Comparison of ENCODE assay signal across 25 cellular contexts in genomic region chr9:114209151-114209550, GRCh38. TPM values are rescaled to one million over a fixed set of nuclear protein-coding genes. Genes with fewer than 3 reads are reported as not detected.
DNase-seq lines count a peak whose midpoint lies in the region; ATAC-seq, FAIRE-seq and TF ChIP-seq lines count a peak whose summit lies in the region.
"Had no signal": no experiment of that assay in that cellular context is flagged by ENCODE, and none has a peak within 500 bp of the region (broad histone marks: within the 10 kb centered on the region; RNA-seq: fewer than 3 reads in every experiment).

No MANE protein-coding gene starts in this region.

- no peak for FAIRE-seq in HepG2 (lab: Jason Lieb, UNC)
- FAIRE-seq: A549, GM12891, GM18507, H54 had no signal

- no peak for DNase-seq in HepG2 (ENCODE audit: low spot score)
- DNase-seq in right lobe of liver = no peak
- peak; percentile 34 for DNase-seq in lower lobe of right lung
- peak; percentile 72 for DNase-seq in spleen
- no peak for DNase-seq in activated CD4-positive, alpha-beta T cell treated with anti-CD3 and anti-CD28 coated beads for 4 hours
- DNase-seq in activated T-cell treated with anti-CD3 and anti-CD28 coated beads, Interleukin-2, amount 50 U/mL, for 24 hours = no peak
- no peak for DNase-seq in CD4-positive, alpha-beta T cell
- DNase-seq: 8988T; ACHN; AML-193; BE2C; Calu3; CD4-positive, CD25-positive, alpha-beta regulatory T cell; COR-L47; DMS53; DMS79 treated with DMSO at 0.1 percent for 48 hours; GF-D8; HFFc6 had no signal

- no peaks in the 10 kb centered on the region for H3K79me2 ChIP-seq in HepG2 (ENCODE audit: insufficient read depth, low read length)

- no peaks in the 10 kb centered on the region for H3K9me3 Mint-ChIP-seq in activated T-cell treated with anti-CD3 and anti-CD28 coated beads, Interleukin-2, amount 50 U/mL, for 24 hours
- H3K9me3 Mint-ChIP-seq in CD4-positive, alpha-beta T cell = no peaks in the 10 kb centered on the region
- H3K9me3 Mint-ChIP-seq: CD4-positive, CD25-positive, alpha-beta regulatory T cell; GM23338; HFFc6 had no signal

- H2AFZ ChIP-seq in HepG2 (ENCODE audit: low read length) = no peak overlapping the region
- H2AFZ ChIP-seq: GM23338 had no signal

- POLR2A ChIA-PET in HepG2 (lab: Yijun Ruan, JAX) = no interaction called here
- POLR2A ChIA-PET in CD4-positive, alpha-beta T cell (lab: Charles Lee) = no interaction called here

- intact Hi-C loops in HepG2 (cut with micrococcal nuclease; ENCODE audit: unreplicated experiment) (no loop called here), right lobe of liver (cut with DNase I) (no loop called here), lower lobe of right lung (cut with DNase I) (no loop called here), spleen (cut with DNase I; ENCODE audit: low total_unique reads) (no loop called here)
- intact Hi-C loops in CD4-positive, alpha-beta T cell (cut with DNase I, micrococcal nuclease) = no loop called here

- H3K27me3 ChIP-seq in HepG2 (ENCODE audit: control insufficient read depth in 1 of 2, insufficient read depth in 2 of 2, low read length in 2 of 2) = no peaks in the 10 kb centered on the region
- H3K27me3 ChIP-seq in right lobe of liver = no peaks in the 10 kb centered on the region
- H3K27me3 ChIP-seq in lower lobe of right lung (ENCODE audit: low read depth) = no peaks in the 10 kb centered on the region
- H3K27me3 ChIP-seq in spleen (replicated peaks in 1 of 7) = no peaks in the 10 kb centered on the region
- H3K27me3 ChIP-seq in CD4-positive, alpha-beta T cell (ENCODE audit: control insufficient read depth, insufficient read depth, low read length) = no peaks in the 10 kb centered on the region
- H3K27me3 ChIP-seq: BE2C had no signal

- H3K36me3 Mint-ChIP-seq in activated T-cell treated with anti-CD3 and anti-CD28 coated beads, Interleukin-2, amount 50 U/mL, for 24 hours (ENCODE audit: low read depth) = no peaks in the 10 kb centered on the region
- H3K36me3 Mint-ChIP-seq in CD4-positive, alpha-beta T cell (ENCODE audit: low read depth) = no peaks in the 10 kb centered on the region
- H3K36me3 Mint-ChIP-seq: CD4-positive, CD25-positive, alpha-beta regulatory T cell had no signal

- H3K36me3 ChIP-seq in HepG2 (replicated peaks in 1 of 2; ENCODE audit: control insufficient read depth in 1 of 2, insufficient read depth in 2 of 2, low read length in 2 of 2) = peaks cover 63 to 97% of the 10 kb centered on the region in 2 experiments
- H3K36me3 ChIP-seq in right lobe of liver = peaks cover 0 to 7% (median under 1%) of the 10 kb centered on the region in 4 donors
- H3K36me3 ChIP-seq in lower lobe of right lung = no peaks in the 10 kb centered on the region
- H3K36me3 ChIP-seq in spleen = no peaks in the 10 kb centered on the region
- H3K36me3 ChIP-seq: BE2C had no signal

- TF ChIP-seq EP300 in HepG2 (IDR thresholded peaks at IDR 0.05; ENCODE audit: low read depth in 2 of 2, low read length in 2 of 2) (no peak), HepG2 (CRISPR knock-in tag; IDR thresholded peaks at IDR 0.05; ENCODE audit: borderline replicate concordance) (no peak)

- ATAC-seq in HepG2 (no peak), right lobe of liver (no peak), lower lobe of right lung (no peak)
- no peak for ATAC-seq in CD4-positive, alpha-beta T cell (ENCODE audit: poor library complexity)
- ATAC-seq: A549, GM23338 had no signal

- 100% methylated on average over 1 of the region's 18 CpGs for WGBS in HepG2 (ENCODE audit: low lambda C conversion rate)
- 100% methylated on average over 3 of the region's 18 CpGs for WGBS in right lobe of liver (ENCODE audit: insufficient coverage, low coverage, low lambda C conversion rate, missing lambda C conversion rate)
- 91 to 95% (median 92%) methylated on average over 4 to 18 of the region's 18 CpGs; no CpG with 5 or more reads in 1 of the 5 donors for WGBS in spleen, 5 donors

- H3K27ac ChIP-seq in HepG2 (ENCODE audit: extremely low read length, insufficient read depth, low read length) (no peak overlapping the region), right lobe of liver (no peak overlapping the region), lower lobe of right lung (no peak overlapping the region), spleen (no peak overlapping the region)
- no peak overlapping the region for H3K27ac ChIP-seq in CD4-positive, alpha-beta T cell (ENCODE audit: low read depth, low read length)
- H3K27ac ChIP-seq: A549, C4-2B had no signal

- H3K4me3 ChIP-seq in HepG2 (replicated peaks in 1 of 3; ENCODE audit: insufficient read depth in 1 of 3, low read depth in 2 of 3, low read length in 3 of 3) (no peak overlapping the region), right lobe of liver (no peak overlapping the region), lower lobe of right lung (no peak overlapping the region), spleen (no peak overlapping the region)
- H3K4me3 ChIP-seq: A549, GM23338, HAP-1 had no signal

- TF ChIP-seq POLR2A in HepG2 (IDR thresholded peaks at IDR 0.05; ENCODE audit: insufficient read depth in 1 of 2, low read depth in 2 of 2, low read length in 2 of 2) (no peak; a peak in 1 of 4 replicates), right lobe of liver (IDR thresholded peaks at IDR 0.05) (no peak), spleen (IDR thresholded peaks at IDR 0.05) (no peak)

- no peak for TF ChIP-seq CTCF in HepG2 (CRISPR knock-in tag; IDR thresholded peaks at IDR 0.05)
- no peak for TF ChIP-seq CTCF in right lobe of liver (IDR thresholded peaks at IDR 0.05)
- no peak for TF ChIP-seq CTCF in lower lobe of right lung (IDR thresholded peaks at IDR 0.05)
- no peak for TF ChIP-seq CTCF in spleen (IDR thresholded peaks at IDR 0.05 in 8 of 11, conservative IDR thresholded peaks at IDR 0.05 in 3 of 11)
- TF ChIP-seq CTCF in CD4-positive, alpha-beta T cell (IDR thresholded peaks at IDR 0.05) = no peak

- H4K20me1 ChIP-seq in HepG2 (ENCODE audit: insufficient read depth, low read length) = 0 out of 2 replicates have a peak, but pooled peaks cover 4% of the 10 kb centered on the region

- CTCF ChIA-PET in HepG2 (lab: Yijun Ruan, JAX; ENCODE audit: low intra/inter-chr PET ratio, low total read pairs) = no interaction called here
- CTCF ChIA-PET in CD4-positive, alpha-beta T cell (lab: Charles Lee) = no interaction called here

- peaks cover 20% of the 10 kb centered on the region for H3K4me1 ChIP-seq in HepG2 (ENCODE audit: insufficient read depth, low read length)
- no peaks in the 10 kb centered on the region for H3K4me1 ChIP-seq in right lobe of liver
- no peaks in the 10 kb centered on the region for H3K4me1 ChIP-seq in lower lobe of right lung
- peaks cover 0 to 15% (median 0%) of the 10 kb centered on the region in 6 donors for H3K4me1 ChIP-seq in spleen
- H3K4me1 ChIP-seq: BE2C, HAP-1 had no signal

- no peaks in the 10 kb centered on the region for H3K27me3 Mint-ChIP-seq in activated T-cell treated with anti-CD3 and anti-CD28 coated beads, Interleukin-2, amount 50 U/mL, for 24 hours
- H3K27me3 Mint-ChIP-seq in CD4-positive, alpha-beta T cell = no peaks in the 10 kb centered on the region

- H3K9me3 ChIP-seq in HepG2 (ENCODE audit: low read length) (no peaks in the 10 kb centered on the region), right lobe of liver (no peaks in the 10 kb centered on the region), lower lobe of right lung (no peaks in the 10 kb centered on the region), spleen (no peaks in the 10 kb centered on the region)
- no peaks in the 10 kb centered on the region for H3K9me3 ChIP-seq in CD4-positive, alpha-beta T cell (ENCODE audit: control insufficient read depth, low read length)
- H3K9me3 ChIP-seq: A549, BE2C, HAP-1 had no signal

- H3K4me1 Mint-ChIP-seq in activated T-cell treated with anti-CD3 and anti-CD28 coated beads, Interleukin-2, amount 50 U/mL, for 24 hours (ENCODE audit: low read depth) = no peaks in the 10 kb centered on the region
- H3K4me1 Mint-ChIP-seq in CD4-positive, alpha-beta T cell (ENCODE audit: low read depth) = no peaks in the 10 kb centered on the region
- H3K4me1 Mint-ChIP-seq: CD4-positive, CD25-positive, alpha-beta regulatory T cell had no signal

- in situ Hi-C loops in HepG2 (cut with HindIII; ENCODE audit: extremely low pct_ligation_motif_present, low pct_unique_long_range_greater_than_20kb) = no loop called here

- no TSS peak for BruUV-seq in HepG2 (replicated peaks; lab: Mats Ljungman, UMichigan)

- H3K4me2 ChIP-seq in HepG2 (ENCODE audit: low read depth, low read length) = no peak overlapping the region
- H3K4me2 ChIP-seq: A549, GM23338 had no signal

- H3K4me3 Mint-ChIP-seq in activated T-cell treated with anti-CD3 and anti-CD28 coated beads, Interleukin-2, amount 50 U/mL, for 24 hours = no peak overlapping the region
- no peak overlapping the region for H3K4me3 Mint-ChIP-seq in CD4-positive, alpha-beta T cell
- H3K4me3 Mint-ChIP-seq: CD4-positive, CD25-positive, alpha-beta regulatory T cell; GM23338; HFFc6 had no signal

- H3K27ac Mint-ChIP-seq in activated T-cell treated with anti-CD3 and anti-CD28 coated beads, Interleukin-2, amount 50 U/mL, for 24 hours = no peak overlapping the region
- H3K27ac Mint-ChIP-seq in CD4-positive, alpha-beta T cell = no peak overlapping the region
- H3K27ac Mint-ChIP-seq: CD4-positive, CD25-positive, alpha-beta regulatory T cell; GM23338; HFFc6 had no signal

- no peak for TF ChIP-seq RAD21 in HepG2 (CRISPR knock-in tag; IDR thresholded peaks at IDR 0.05)

- H3K9ac ChIP-seq in HepG2 (ENCODE audit: insufficient read depth, low read depth, low read length) = no peak overlapping the region

RNA-seq across cellular contexts. Expression of gene COL27A1, which starts 53.8 kb away (rescaled TPM):
- total RNA-seq in HepG2 (2016; rRNA removed; fragmentation: Illumina TruSeq; extraction: Trizol) (13.1 and 71.3 TPM in 2 replicates), right lobe of liver (10 to 100 TPM; 11.8 to 51.9 (median 29.3) TPM), lower lobe of right lung (13.0 TPM), spleen (10 to 100 TPM in 4 of 7 donors, 1 to 10 TPM in 3; 2.3 to 23.4 (median 10.4) TPM)
- 24.4 and 27.4 TPM in 2 replicates for total RNA-seq in HepG2 (2016; cell fraction: cytosol; rRNA removed; fragmentation: Illumina TruSeq; extraction: Trizol; ENCODE audit: low read depth)
- total RNA-seq in HepG2 (2016; cell fraction: insoluble cytoplasmic fraction; rRNA removed; fragmentation: Illumina TruSeq; extraction: Trizol) = 11.3 and 76.4 TPM in 2 replicates
- total RNA-seq in HepG2 (2016; cell fraction: membrane; rRNA removed; fragmentation: Illumina TruSeq; extraction: Trizol) = 17.0 and 18.6 TPM in 2 replicates
- total RNA-seq in HepG2 (2016; cell fraction: nucleus; rRNA removed; fragmentation: Illumina TruSeq; extraction: Trizol) = 127 and 145 TPM in 2 replicates
- polyA plus RNA-seq in HepG2 (2011; rRNA removed) (89.1 and 105 TPM in 2 replicates), spleen (1 to 10 TPM; 2.1 to 8.1 (median 3.0) TPM)
- 8.5 and 16.4 TPM in 2 replicates for polyA plus RNA-seq in HepG2 (2011; cell fraction: cytosol; rRNA removed)
- polyA plus RNA-seq in HepG2 (2011; cell fraction: nucleus; rRNA removed) = 1,276 and 1,843 TPM in 2 replicates
- polyA plus RNA-seq in HepG2 (2012) = 63.8 and 83.6 TPM in 2 replicates
- 2.0 and 2.7 TPM in 2 replicates for polyA plus RNA-seq in HepG2 (2016; cell fraction: cytosol; fragmentation: Illumina TruSeq; extraction: Trizol; ENCODE audit: low read depth)
- polyA plus RNA-seq in HepG2 (2016; cell fraction: insoluble cytoplasmic fraction; fragmentation: Illumina TruSeq; extraction: Trizol; ENCODE audit: low read depth) = 13.5 and 15.6 TPM in 2 replicates
- polyA plus RNA-seq in HepG2 (2016; cell fraction: membrane; fragmentation: Illumina TruSeq; extraction: Trizol; ENCODE audit: low read depth) = 4.3 and 4.5 TPM in 2 replicates
- 665 and 720 TPM in 2 replicates for polyA plus RNA-seq in HepG2 (2016; cell fraction: nucleus; fragmentation: Illumina TruSeq; extraction: Trizol; ENCODE audit: insufficient read depth, low read depth)
- 11.6 and 59.4 TPM in 2 replicates for polyA minus RNA-seq in HepG2 (2011; rRNA and poly(A)+ RNA removed; ENCODE audit: low replicate concordance)
- polyA minus RNA-seq in HepG2 (2011; cell fraction: cytosol; rRNA and poly(A)+ RNA removed) = 5.5 and 10.9 TPM in 2 replicates
- 155 and 169 TPM in 2 replicates for polyA minus RNA-seq in HepG2 (2011; cell fraction: nucleus; rRNA and poly(A)+ RNA removed)
- 1 to 10 TPM in 1 of 2 experiments, under 1 TPM in 1; 0.87 to 1.2 TPM for total RNA-seq in CD4-positive, alpha-beta T cell
- polyA plus RNA-seq: CD4-positive, CD25-positive, alpha-beta regulatory T cell had no signal

Comparison
In these comparisons a context has a peak if more than half of its experiments do, and no peak if none do; other contexts are left out.
1. DNase-seq: peak in lower lobe of right lung (single experiment) and spleen (single experiment); none in HepG2 (single experiment), right lobe of liver (0 of 3), activated CD4-positive, alpha-beta T cell treated with anti-CD3 and anti-CD28 coated beads for 4 hours (0 of 2), activated T-cell treated with anti-CD3 and anti-CD28 coated beads, Interleukin-2, amount 50 U/mL, for 24 hours (single experiment) and CD4-positive, alpha-beta T cell (0 of 10).